ENCODE assay signal across 7 cellular contexts in the genomic region with DNA sequence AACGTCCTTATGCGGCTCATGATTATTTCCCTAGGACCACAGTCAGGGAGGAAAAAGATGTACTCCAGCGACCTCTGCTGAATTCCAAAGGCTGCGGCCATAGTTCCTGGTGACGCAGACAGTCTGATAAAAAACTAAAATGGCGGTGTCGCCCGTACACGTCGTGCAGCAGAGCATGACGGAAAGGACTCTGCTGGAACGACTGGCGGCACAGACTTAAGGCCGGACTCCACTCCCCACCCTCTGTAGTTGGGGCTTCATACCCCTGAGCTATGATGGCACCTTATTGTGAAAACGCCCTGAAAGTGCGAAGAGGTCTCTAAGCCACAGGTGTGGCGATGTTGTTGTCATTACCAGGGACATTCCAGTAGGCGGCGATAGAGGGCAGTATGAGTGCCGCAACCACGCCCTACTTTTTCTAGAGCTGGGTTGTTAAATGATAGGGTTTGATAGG.
DNase-seq lines count a peak whose midpoint lies in the region; ATAC-seq, FAIRE-seq and TF ChIP-seq lines count a peak whose summit lies in the region.

No MANE protein-coding gene starts in this region.

- ATAC-seq in HG02763 (IDR thresholded peaks at IDR 0.05; ENCODE audit: unreplicated experiment) (peak; percentile 60), esophagus mucosa (peak; percentile 68), naive B cell (ENCODE audit: low read depth in 2 of 2) (peak; percentile 18 to 37)
- peak; percentile 76 for ATAC-seq in stimulated activated naive CD8-positive, alpha-beta T cell treated with anti-CD3 and anti-CD28 coated beads, Interleukin-15, Interleukin-2, amounts not matched to agents 100 U/mL and 50 U/mL, for 24 hours

- peaks cover 0 to 6% (median 2%) of the 10 kb centered on the region in 7 donors for H3K9me3 Mint-ChIP-seq in naive B cell

- H3K4me1 Mint-ChIP-seq in naive B cell = peaks cover 0 to 6% (median 0%) of the 10 kb centered on the region in 3 donors

- DNase-seq in GM12892 (ENCODE audit: insufficient read length) (peak; percentile 3), NCI-H526 treated with DMSO at 0.1 percent for 48 hours (lab: John Stamatoyannopoulos, UW) (peak; percentile 38), activated T-cell treated with anti-CD3 and anti-CD28 coated beads for 24 hours (ENCODE audit: low read depth) (peak; percentile 39), naive B cell (peak; percentile 5)
- DNase-seq in stimulated activated naive CD8-positive, alpha-beta T cell treated with anti-CD3 and anti-CD28 coated beads, Interleukin-15, Interleukin-2, amounts not matched to agents 100 U/mL and 50 U/mL, for 24 hours = peak; percentile 45

- no peaks in the 10 kb centered on the region for H3K36me3 Mint-ChIP-seq in naive B cell

- H3K27me3 Mint-ChIP-seq in naive B cell = no peaks in the 10 kb centered on the region

- FAIRE-seq in GM12892 (lab: Jason Lieb, UNC) = peak; percentile 75

- TF ChIP-seq POLR2A in GM12892 (IDR thresholded peaks at IDR 0.05; ENCODE audit: low read depth, low read length) = no peak

- H3K27ac Mint-ChIP-seq in naive B cell = no peak overlapping the region

- H3K4me3 Mint-ChIP-seq in naive B cell = peak overlapping the region; percentile 51 to 90 (median 77)

Comparison
In these comparisons a context has a peak if more than half of its experiments do, and no peak if none do; other contexts are left out.
1. Peak in every context shown above with its lines: DNase-seq and ATAC-seq.